In genomic region chr20:23035731-23036130, GRCh38 we compare ENCODE assay signal across 1 cellular context.
TF ChIP-seq lines count a peak whose summit lies in the region.

No MANE protein-coding gene starts in this region.

TF ChIP-seq in A549, 52 proteins besides CTCF, POLR2A, EP300 and RAD21 (continued from another document):
- TF ChIP-seq FOSB (CRISPR knock-in tag; IDR thresholded peaks at IDR 0.05) (no peak), EHMT2 (IDR thresholded peaks at IDR 0.05; ENCODE audit: low read depth) (no peak), HOXB5 (CRISPR knock-in tag; IDR thresholded peaks at IDR 0.05) (no peak), HEYL (CRISPR knock-in tag; IDR thresholded peaks at IDR 0.05) (no peak), BCL3 (IDR thresholded peaks at IDR 0.05) (no peak), EHF (CRISPR knock-in tag; IDR thresholded peaks at IDR 0.05) (no peak), JUNB (IDR thresholded peaks at IDR 0.05) (no peak), MAZ (IDR thresholded peaks at IDR 0.05; ENCODE audit: borderline replicate concordance, low read depth, low read length) (no peak), HDAC2 (IDR thresholded peaks at IDR 0.05) (no peak), GATA3 (IDR thresholded peaks at IDR 0.05; ENCODE audit: borderline replicate concordance) (no peak), ZSCAN20 (CRISPR knock-in tag; IDR thresholded peaks at IDR 0.05) (no peak), ELK1 (IDR thresholded peaks at IDR 0.05; ENCODE audit: low read depth, low read length) (no peak), KDM1A (IDR thresholded peaks at IDR 0.05; ENCODE audit: low read depth) (no peak), KDM5A (IDR thresholded peaks at IDR 0.05) (no peak), SREBF2 (IDR thresholded peaks at IDR 0.05) (no peak)
